11 cellular contexts compared by ENCODE assay signal in the genomic region with DNA sequence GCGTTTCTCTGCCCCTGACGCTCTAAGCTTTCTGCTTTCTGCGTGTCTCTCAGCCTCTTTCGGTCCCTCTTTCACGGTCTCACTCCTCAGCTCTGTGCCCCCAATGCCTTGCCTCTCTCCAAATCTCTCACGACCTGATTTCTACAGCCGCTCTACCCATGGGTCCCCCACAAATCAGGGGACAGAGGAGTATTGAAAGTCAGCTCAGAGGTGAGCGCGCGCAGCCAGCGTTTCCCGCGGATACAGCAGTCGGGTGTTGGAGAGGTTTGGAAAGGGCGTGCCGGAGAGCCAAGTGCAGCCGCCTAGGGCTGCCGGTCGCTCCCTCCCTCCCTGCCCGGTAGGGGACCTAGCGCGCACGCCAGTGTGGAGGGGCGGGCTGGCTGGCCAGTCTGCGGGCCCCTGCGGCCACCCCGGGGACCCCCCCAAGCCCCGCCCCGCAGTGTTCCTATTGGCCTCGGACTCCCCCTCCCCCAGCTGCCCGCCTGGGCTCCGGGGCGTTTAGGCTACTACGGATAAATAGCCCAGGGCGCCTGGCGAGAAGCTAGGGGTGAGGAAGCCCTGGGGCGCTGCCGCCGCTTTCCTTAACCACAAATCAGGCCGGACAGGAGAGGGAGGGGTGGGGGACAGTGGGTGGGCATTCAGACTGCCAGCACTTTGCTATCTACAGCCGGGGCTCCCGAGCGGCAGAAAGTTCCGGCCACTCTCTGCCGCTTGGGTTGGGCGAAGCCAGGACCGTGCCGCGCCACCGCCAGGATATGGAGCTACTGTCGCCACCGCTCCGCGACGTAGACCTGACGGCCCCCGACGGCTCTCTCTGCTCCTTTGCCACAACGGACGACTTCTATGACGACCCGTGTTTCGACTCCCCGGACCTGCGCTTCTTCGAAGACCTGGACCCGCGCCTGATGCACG. TPM values are rescaled to one million over a fixed set of nuclear protein-coding genes. Genes with fewer than 3 reads are reported as not detected.
DNase-seq lines count a peak whose midpoint lies in the region; ATAC-seq and TF ChIP-seq lines count a peak whose summit lies in the region.
"Had no signal": no experiment of that assay in that cellular context is flagged by ENCODE, and none has a peak within 500 bp of the region (broad histone marks: within the 10 kb centered on the region; RNA-seq: fewer than 3 reads in every experiment).

MYOD1 (plus strand) TSS at position 544 of the 912 bp plus-strand sequence; CDS start at position 756, 212 bp downstream.

- DNase-seq in stimulated activated naive CD8-positive, alpha-beta T cell treated with anti-CD3 and anti-CD28 coated beads, Interleukin-15, amount 100 ng/mL, for 72 hours: no peak
- DNase-seq in stimulated activated naive CD8-positive, alpha-beta T cell treated with anti-CD3 and anti-CD28 coated beads, Interleukin-15, Interleukin-2, amounts not matched to agents 100 U/mL and 50 U/mL, for 24 hours: no peak
- DNase-seq in iPS-NIHi11 (ENCODE audit: low spot score) (peak; percentile 84), type B pancreatic cell (ENCODE audit: extremely low spot score, unreplicated experiment) (no peak), natural killer cell (no peak), SKM-1 treated with dmso at 0.1 percent for 144 hours (lab: John Stamatoyannopoulos, UW; ENCODE audit: unreplicated experiment) (no peak)
- DNase-seq: adrenal gland, NCI-H2081, uterus had no signal

- peak; percentile 27 for ATAC-seq in stimulated activated naive CD8-positive, alpha-beta T cell treated with anti-CD3 and anti-CD28 coated beads, Interleukin-15, amount 100 ng/mL, for 72 hours
- ATAC-seq in stimulated activated naive CD8-positive, alpha-beta T cell treated with anti-CD3 and anti-CD28 coated beads, Interleukin-15, Interleukin-2, amounts not matched to agents 100 U/mL and 50 U/mL, for 24 hours: no peak
- ATAC-seq in SK-N-SH treated with all-trans-retinoic acid at 6 μM for 48 hours: 0 out of 3 replicates have a peak, but pooled peaks have one; percentile 16
- ATAC-seq in HG02852 (IDR thresholded peaks at IDR 0.05; ENCODE audit: unreplicated experiment): no peak
- no peak for ATAC-seq in natural killer cell

- H3K36me3 Mint-ChIP-seq in type B pancreatic cell (no peaks in the 10 kb centered on the region), natural killer cell (no peaks in the 10 kb centered on the region)

- intact Hi-C loops in natural killer cell (cut with micrococcal nuclease): no loop called here

- no peak within 1 kb of the TSS for H3K27ac Mint-ChIP-seq in stimulated activated naive CD8-positive, alpha-beta T cell treated with anti-CD3 and anti-CD28 coated beads, Interleukin-15, amount 100 ng/mL, for 72 hours
- H3K27ac Mint-ChIP-seq in type B pancreatic cell (no peak within 1 kb of the TSS), natural killer cell (no peak within 1 kb of the TSS)

- TF ChIP-seq CTCF in type B pancreatic cell (conservative IDR thresholded peaks at IDR 0.05): no peak
- no peak for TF ChIP-seq CTCF in natural killer cell (IDR thresholded peaks at IDR 0.05)

- no peaks in the 10 kb centered on the region for H3K9me3 Mint-ChIP-seq in stimulated activated naive CD8-positive, alpha-beta T cell treated with anti-CD3 and anti-CD28 coated beads, Interleukin-15, amount 100 ng/mL, for 72 hours
- H3K9me3 Mint-ChIP-seq in type B pancreatic cell: no peaks in the 10 kb centered on the region
- H3K9me3 Mint-ChIP-seq in natural killer cell: no peaks in the 10 kb centered on the region

- H3K4me3 Mint-ChIP-seq in stimulated activated naive CD8-positive, alpha-beta T cell treated with anti-CD3 and anti-CD28 coated beads, Interleukin-15, amount 100 ng/mL, for 72 hours: no peak within 1 kb of the TSS
- peak within 1 kb of the TSS; percentile 53 for H3K4me3 Mint-ChIP-seq in type B pancreatic cell
- no peak within 1 kb of the TSS for H3K4me3 Mint-ChIP-seq in natural killer cell

- H3K27me3 Mint-ChIP-seq in stimulated activated naive CD8-positive, alpha-beta T cell treated with anti-CD3 and anti-CD28 coated beads, Interleukin-15, amount 100 ng/mL, for 72 hours: peaks cover 48% of the 10 kb centered on the region
- peaks cover 40% of the 10 kb centered on the region for H3K27me3 Mint-ChIP-seq in type B pancreatic cell
- peaks cover 24 to 29% of the 10 kb centered on the region in 2 donors for H3K27me3 Mint-ChIP-seq in natural killer cell (ENCODE audit: low read depth in 2 of 2)

- no peaks in the 10 kb centered on the region for H3K4me1 Mint-ChIP-seq in stimulated activated naive CD8-positive, alpha-beta T cell treated with anti-CD3 and anti-CD28 coated beads, Interleukin-15, amount 100 ng/mL, for 72 hours
- no peaks in the 10 kb centered on the region for H3K4me1 Mint-ChIP-seq in type B pancreatic cell (ENCODE audit: unreplicated experiment)
- H3K4me1 Mint-ChIP-seq in natural killer cell: no peaks in the 10 kb centered on the region

TF ChIP-seq in SK-N-SH treated with all-trans-retinoic acid at 6 μM for 48 hours, 23 proteins besides CTCF, POLR2A, EP300 and RAD21:
- TF ChIP-seq PPARA (CRISPR knock-in tag; IDR thresholded peaks at IDR 0.05; ENCODE audit: borderline replicate concordance) (no peak), ZNF8 (CRISPR knock-in tag; IDR thresholded peaks at IDR 0.05) (no peak), PATZ1 (CRISPR knock-in tag; IDR thresholded peaks at IDR 0.05; ENCODE audit: borderline replicate concordance) (no peak)
TF ChIP-seq in SK-N-SH treated with all-trans-retinoic acid at 6 μM for 48 hours: peak in this region for 0.

RNA-seq across cellular contexts. Expression of gene MYOD1, which starts in this region (rescaled TPM):
- total RNA-seq in type B pancreatic cell (ENCODE audit: low replicate concordance) (3.6 TPM in 1 of 2 replicates, not detected in the other), natural killer cell (not detected)
- total RNA-seq: adrenal gland, uterus had no signal

Comparison
In these comparisons a context has a peak if more than half of its experiments do, and no peak if none do; other contexts are left out.
1. ATAC-seq: peak in stimulated activated naive CD8-positive, alpha-beta T cell treated with anti-CD3 and anti-CD28 coated beads, Interleukin-15, amount 100 ng/mL, for 72 hours (single experiment) and SK-N-SH treated with all-trans-retinoic acid at 6 μM for 48 hours (single experiment); none in stimulated activated naive CD8-positive, alpha-beta T cell treated with anti-CD3 and anti-CD28 coated beads, Interleukin-15, Interleukin-2, amounts not matched to agents 100 U/mL and 50 U/mL, for 24 hours (single experiment), HG02852 (single experiment) and natural killer cell (0 of 3).